8 cellular contexts compared by ENCODE assay signal in the genomic region with DNA sequence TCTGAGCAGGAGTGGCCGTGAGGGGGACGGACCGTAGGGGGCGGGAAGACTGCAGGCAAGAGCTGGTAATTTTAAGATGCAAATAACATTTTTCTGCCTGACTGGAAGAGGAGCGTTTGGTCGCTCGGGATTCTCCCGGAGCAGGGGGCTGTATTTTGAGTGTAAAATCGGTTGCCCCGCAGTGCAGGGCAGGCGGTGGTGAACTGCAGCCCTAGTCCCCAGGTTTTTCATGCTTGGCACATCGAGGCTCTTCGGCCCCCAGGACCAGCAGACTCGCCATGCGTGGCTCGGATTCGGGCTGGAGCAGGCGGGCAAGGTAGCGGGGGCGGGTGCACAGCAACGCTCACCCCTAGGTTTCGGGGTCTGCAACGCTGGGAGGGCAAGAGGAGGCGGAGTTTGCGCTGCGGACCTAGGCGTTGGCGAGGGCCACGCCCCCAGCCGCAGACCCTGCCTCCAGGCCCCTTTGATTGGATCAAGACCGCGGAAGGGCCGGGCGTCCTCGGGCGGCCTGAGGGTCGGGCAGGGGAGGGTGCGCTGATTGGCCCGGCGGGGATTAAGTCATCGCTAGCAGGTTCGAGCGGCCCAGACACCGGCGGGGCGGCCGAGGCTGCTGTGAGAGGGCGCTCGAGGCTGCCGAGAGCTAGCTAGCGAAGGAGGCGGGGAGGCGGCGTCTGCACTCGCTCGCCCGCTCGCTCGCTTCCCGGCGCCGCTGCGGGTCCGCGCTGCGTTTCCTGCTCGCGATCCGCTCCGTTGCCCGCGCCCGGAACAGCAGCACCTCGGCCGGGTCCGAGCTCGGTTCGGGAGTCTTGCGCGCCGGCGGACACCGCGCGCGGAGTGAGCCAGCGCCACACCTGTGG. TPM values are rescaled to one million over a fixed set of nuclear protein-coding genes. Genes with fewer than 3 reads are reported as not detected.
DNase-seq lines count a peak whose midpoint lies in the region; ATAC-seq and TF ChIP-seq lines count a peak whose summit lies in the region.

A gene with protein sequence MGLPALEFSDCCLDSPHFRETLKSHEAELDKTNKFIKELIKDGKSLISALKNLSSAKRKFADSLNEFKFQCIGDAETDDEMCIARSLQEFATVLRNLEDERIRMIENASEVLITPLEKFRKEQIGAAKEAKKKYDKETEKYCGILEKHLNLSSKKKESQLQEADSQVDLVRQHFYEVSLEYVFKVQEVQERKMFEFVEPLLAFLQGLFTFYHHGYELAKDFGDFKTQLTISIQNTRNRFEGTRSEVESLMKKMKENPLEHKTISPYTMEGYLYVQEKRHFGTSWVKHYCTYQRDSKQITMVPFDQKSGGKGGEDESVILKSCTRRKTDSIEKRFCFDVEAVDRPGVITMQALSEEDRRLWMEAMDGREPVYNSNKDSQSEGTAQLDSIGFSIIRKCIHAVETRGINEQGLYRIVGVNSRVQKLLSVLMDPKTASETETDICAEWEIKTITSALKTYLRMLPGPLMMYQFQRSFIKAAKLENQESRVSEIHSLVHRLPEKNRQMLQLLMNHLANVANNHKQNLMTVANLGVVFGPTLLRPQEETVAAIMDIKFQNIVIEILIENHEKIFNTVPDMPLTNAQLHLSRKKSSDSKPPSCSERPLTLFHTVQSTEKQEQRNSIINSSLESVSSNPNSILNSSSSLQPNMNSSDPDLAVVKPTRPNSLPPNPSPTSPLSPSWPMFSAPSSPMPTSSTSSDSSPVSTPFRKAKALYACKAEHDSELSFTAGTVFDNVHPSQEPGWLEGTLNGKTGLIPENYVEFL (plus strand): TSS at position 585 of the 857 bp plus-strand sequence. CDS start 385 bp downstream, outside the sequence.

- POLR2A ChIA-PET in RWPE1 (lab: Yijun Ruan, JAX; ENCODE audit: low non-redundant PET), result interaction anchor here (0.6 to 1.3 kb wide), 2 partner anchors 9 to 50 kb away, joined by 3 read pairs; no protein-coding TSS in a partner anchor

- peak; percentile 97 for ATAC-seq in natural killer cell treated with Interleukin-12 subunit alpha and Interleukin-12 subunit beta and Interleukin-15 and Interleukin-18, amount 100 ng/mL, for 72 hours
- ATAC-seq in stimulated activated naive CD8-positive, alpha-beta T cell treated with anti-CD3 and anti-CD28 coated beads, Interleukin-15, Interleukin-2, amounts not matched to agents 100 U/mL and 50 U/mL, for 24 hours, result peak; percentile 97

- H3K36me3 Mint-ChIP-seq in natural killer cell treated with Interleukin-12 subunit alpha and Interleukin-12 subunit beta and Interleukin-15 and Interleukin-18, amount 100 ng/mL, for 72 hours, result no peaks in the 10 kb centered on the region

- H3K27me3 Mint-ChIP-seq in natural killer cell treated with Interleukin-12 subunit alpha and Interleukin-12 subunit beta and Interleukin-15 and Interleukin-18, amount 100 ng/mL, for 72 hours, result no peaks in the 10 kb centered on the region

- peak within 1 kb of the TSS; percentile 65 to 89 for H3K27ac Mint-ChIP-seq in natural killer cell treated with Interleukin-12 subunit alpha and Interleukin-12 subunit beta and Interleukin-15 and Interleukin-18, amount 100 ng/mL, for 72 hours

- peak within 1 kb of the TSS; percentile 91 for H3K9ac ChIP-seq in ES-I3 (ENCODE audit: low read depth, low read length)

- H3K4me3 Mint-ChIP-seq in natural killer cell treated with Interleukin-12 subunit alpha and Interleukin-12 subunit beta and Interleukin-15 and Interleukin-18, amount 100 ng/mL, for 72 hours, result peak within 1 kb of the TSS; percentile 91

- H3K9me3 ChIP-seq in ES-I3 (ENCODE audit: control insufficient read depth, insufficient read depth, low read length), result no peaks in the 10 kb centered on the region

- peak; percentile 25 for TF ChIP-seq CTCF in LNCaP clone FGC (IDR thresholded peaks at IDR 0.05; ENCODE audit: control insufficient read depth, extremely low read depth, insufficient read depth)
- TF ChIP-seq CTCF in RWPE1 (conservative IDR thresholded peaks at IDR 0.05; ENCODE audit: low read depth), result peak; percentile 13; the same call in 1 of the 2 replicates

- H3K36me3 ChIP-seq in ES-I3 (ENCODE audit: insufficient read depth, low read length), result no peaks in the 10 kb centered on the region

- no peaks in the 10 kb centered on the region for H3K9me3 Mint-ChIP-seq in natural killer cell treated with Interleukin-12 subunit alpha and Interleukin-12 subunit beta and Interleukin-15 and Interleukin-18, amount 100 ng/mL, for 72 hours

- H3K4me3 ChIP-seq in LNCaP clone FGC (ENCODE audit: low read depth, low read length), result peak within 1 kb of the TSS; percentile 87

- CTCF ChIA-PET in RWPE1 (lab: Yijun Ruan, JAX), result interaction anchor here (0.6 to 2.8 kb wide), 11 partner anchors 18 to 994 kb away, joined by 3 to 10 read pairs (median 4); no protein-coding TSS in a partner anchor

- H3K27ac ChIP-seq in RWPE1, result peak within 1 kb of the TSS; percentile 77

- peaks cover 40 to 41% of the 10 kb centered on the region in 2 donors for H3K4me1 Mint-ChIP-seq in natural killer cell treated with Interleukin-12 subunit alpha and Interleukin-12 subunit beta and Interleukin-15 and Interleukin-18, amount 100 ng/mL, for 72 hours (ENCODE audit: low read depth in 2 of 2)

- H3K4me1 ChIP-seq in ES-I3 (ENCODE audit: insufficient read depth, low read length), result peaks cover 14% of the 10 kb centered on the region

- peak; percentile 91 for DNase-seq in H4 (ENCODE audit: low spot score)
- DNase-seq in LNCaP clone FGC (ENCODE audit: low read depth), result peak; percentile 82
- peak; percentile 99 for DNase-seq in RWPE1 (ENCODE audit: low spot score)
- DNase-seq in activated T-helper 9 cell treated with anti-CD3 and anti-CD28 coated beads, Interleukin-2, amount 50 U/mL, for 16 hours (ENCODE audit: low read depth), result peak; percentile 91
- peak; percentile 88 for DNase-seq in fibroblast of peridontal ligament (ENCODE audit: extremely low read depth)
- DNase-seq in natural killer cell treated with Interleukin-12 subunit alpha and Interleukin-12 subunit beta and Interleukin-15 and Interleukin-18, amount 100 ng/mL, for 72 hours (ENCODE audit: low spot score), result peak; percentile 98
- peak; percentile 94 for DNase-seq in stimulated activated naive CD8-positive, alpha-beta T cell treated with anti-CD3 and anti-CD28 coated beads, Interleukin-15, Interleukin-2, amounts not matched to agents 100 U/mL and 50 U/mL, for 24 hours

RNA-seq across cellular contexts. Expression of the gene that starts here (rescaled TPM):
- total RNA-seq in H4 (2014; rRNA removed; shearing (Covaris generic)), result 0.33 and 1.7 TPM in 2 replicates
- 100 to 1,000 TPM; 109 to 110 TPM for total RNA-seq in natural killer cell treated with Interleukin-12 subunit alpha and Interleukin-12 subunit beta and Interleukin-15 and Interleukin-18, amount 100 ng/mL, for 72 hours

Comparison
In these comparisons a context has a peak if more than half of its experiments do, and no peak if none do; other contexts are left out.
1. Peak in every context shown above with its lines: DNase-seq, ATAC-seq, H3K4me3 ChIP-seq and H3K27ac ChIP-seq.
2. RNA of the gene that starts here (total RNA-seq): 109 to 110 TPM in natural killer cell treated with Interleukin-12 subunit alpha and Interleukin-12 subunit beta and Interleukin-15 and Interleukin-18, amount 100 ng/mL, for 72 hours; 0.33 to 1.7 TPM in H4; every median in the first group is over 10 times any median in the second.